Comparison of ENCODE assay signal across 1 cellular context in genomic region chr15:64096486-64097431, GRCh38.
TF ChIP-seq lines count a peak whose summit lies in the region.

No MANE protein-coding gene starts in this region.

TF ChIP-seq in K562, 482 proteins besides CTCF, POLR2A, EP300 and RAD21 (continued from another document):
- TF ChIP-seq SIN3B (IDR thresholded peaks at IDR 0.05; ENCODE audit: low read depth) (no peak), NR1H2 (CRISPR knock-in tag; IDR thresholded peaks at IDR 0.05) (no peak), ZNF79 (CRISPR knock-in tag; IDR thresholded peaks at IDR 0.05; ENCODE audit: low read depth) (no peak), PRPF4 (IDR thresholded peaks at IDR 0.05; ENCODE audit: insufficient read depth, low read depth, low read length, poor library complexity, severe bottlenecking) (no peak), SRSF9 (IDR thresholded peaks at IDR 0.05; ENCODE audit: borderline replicate concordance, low read depth, low read length) (no peak), UBTF (IDR thresholded peaks at IDR 0.05; ENCODE audit: borderline replicate concordance in 1 of 2, low read depth in 2 of 2, low read length in 2 of 2) (no peak), CHD2 (IDR thresholded peaks at IDR 0.05; ENCODE audit: low read depth, low read length) (no peak), FOS (IDR thresholded peaks at IDR 0.05; ENCODE audit: extremely low read depth, insufficient read length) (no peak)
